Comparison of ENCODE assay signal across 1 cellular context in genomic region chr7:54961391-54961790, GRCh38.
TF ChIP-seq lines count a peak whose summit lies in the region.

No MANE protein-coding gene starts in this region.

TF ChIP-seq in K562, 482 proteins besides CTCF, POLR2A, EP300 and RAD21 (continued from another document):
- TF ChIP-seq FOSL1 (tag; conservative IDR thresholded peaks at IDR 0.05) (peak; percentile 67), ZNF133 (CRISPR knock-in tag; IDR thresholded peaks at IDR 0.05) (no peak)
